8 cellular contexts compared by ENCODE assay signal in genomic region chr12:124655317-124656213, GRCh38.
DNase-seq lines count a peak whose midpoint lies in the region; ATAC-seq and TF ChIP-seq lines count a peak whose summit lies in the region.

No MANE protein-coding gene starts in this region.

- no peaks in the 10 kb centered on the region for H3K27me3 ChIP-seq in thoracic aorta (replicated peaks; ENCODE audit: insufficient read depth)

- DNase-seq in COR-L47 (lab: John Stamatoyannopoulos, UW) (peak; percentile 14), NCI-H2171 (lab: John Stamatoyannopoulos, UW) (peak; percentile 90), cardiac fibroblast (ENCODE audit: low read depth in 2 of 2) (peak; percentile 95 to 99), left colon (peak; percentile 47 to 65), thoracic aorta (ENCODE audit: low spot score) (no peak)

- no peaks in the 10 kb centered on the region for H3K9me3 ChIP-seq in thoracic aorta

- intact Hi-C loops in left colon (cut with DNase I, micrococcal nuclease), result no loop called here

- peaks cover 24 to 49% of the 10 kb centered on the region in 2 donors for H3K4me1 ChIP-seq in thoracic aorta (ENCODE audit: control insufficient read depth in 1 of 2, low read depth in 2 of 2)

- no peak overlapping the region for H3K27ac Mint-ChIP-seq in activated T-helper 17 cell treated with anti-CD3 and anti-CD28 coated beads, Interleukin-2, amount 50 U/mL, for 72 hours

- peaks cover 10% of the 10 kb centered on the region for H3K27me3 Mint-ChIP-seq in activated T-helper 17 cell treated with anti-CD3 and anti-CD28 coated beads, Interleukin-2, amount 50 U/mL, for 72 hours

- H3K4me3 ChIP-seq in cardiac fibroblast (replicated peaks in 1 of 2; ENCODE audit: low read depth in 2 of 2, low read length in 2 of 2) (no peak overlapping the region), thoracic aorta (peak overlapping the region; percentile 62)

- peak overlapping the region; percentile 73 for H3K27ac ChIP-seq in thoracic aorta

- H3K9me3 Mint-ChIP-seq in activated T-helper 17 cell treated with anti-CD3 and anti-CD28 coated beads, Interleukin-2, amount 50 U/mL, for 72 hours, result no peaks in the 10 kb centered on the region

- no peaks in the 10 kb centered on the region for H3K36me3 Mint-ChIP-seq in activated T-helper 17 cell treated with anti-CD3 and anti-CD28 coated beads, Interleukin-2, amount 50 U/mL, for 72 hours (ENCODE audit: low read depth)

- no peaks in the 10 kb centered on the region for H3K4me1 Mint-ChIP-seq in activated T-helper 17 cell treated with anti-CD3 and anti-CD28 coated beads, Interleukin-2, amount 50 U/mL, for 72 hours

- H3K36me3 ChIP-seq in thoracic aorta, result no peaks in the 10 kb centered on the region

- ATAC-seq in left colon, result peak; percentile 36
- ATAC-seq in thoracic aorta (ENCODE audit: insufficient number of reproducible peaks, low FRiP score, low read depth), result peak; percentile 23
- ATAC-seq in activated T-helper 17 cell treated with anti-CD3 and anti-CD28 coated beads, Interleukin-2, amount 50 U/mL, for 72 hours (replicated peaks), result no peak
- ATAC-seq in GM18511 (IDR thresholded peaks at IDR 0.05; ENCODE audit: unreplicated experiment), result no peak
- no peak for ATAC-seq in HG03432 (IDR thresholded peaks at IDR 0.05; ENCODE audit: unreplicated experiment)

- TF ChIP-seq CTCF in cardiac fibroblast (IDR thresholded peaks at IDR 0.05; ENCODE audit: low read depth, low read length) (no peak), thoracic aorta (IDR thresholded peaks at IDR 0.05) (no peak)

- no peak overlapping the region for H3K4me3 Mint-ChIP-seq in activated T-helper 17 cell treated with anti-CD3 and anti-CD28 coated beads, Interleukin-2, amount 50 U/mL, for 72 hours

Comparison
In these comparisons a context has a peak if more than half of its experiments do, and no peak if none do; other contexts are left out.
1. ATAC-seq: peak in left colon (single experiment) and thoracic aorta (single experiment); none in activated T-helper 17 cell treated with anti-CD3 and anti-CD28 coated beads, Interleukin-2, amount 50 U/mL, for 72 hours (single experiment), GM18511 (single experiment) and HG03432 (single experiment).